ENCODE assay signal across 23 cellular contexts in the genomic region with DNA sequence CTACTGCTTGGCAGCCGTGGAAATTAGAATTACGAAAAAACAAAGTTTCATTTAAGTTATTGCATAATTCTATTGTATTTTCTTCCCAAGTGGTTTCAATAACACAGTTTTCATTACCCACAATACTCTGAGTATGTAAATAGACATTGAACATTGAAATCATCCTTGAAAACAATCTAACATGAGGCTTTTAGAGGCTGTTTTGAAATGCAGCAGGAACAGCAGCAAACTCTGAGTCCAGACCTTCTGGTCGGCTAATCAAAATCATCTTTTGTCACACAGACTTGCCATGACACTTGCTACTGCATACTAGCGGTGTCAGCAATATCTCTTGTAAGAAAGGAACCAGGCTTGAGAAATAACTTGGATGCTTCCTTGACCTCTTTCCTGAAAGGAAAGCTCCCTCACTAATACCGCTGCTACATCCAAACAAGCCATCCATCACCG.
A peak's percentile ranks its signal among the peaks of the same experiment; 100 is the strongest.
DNase-seq lines count a peak whose midpoint lies in the region; ATAC-seq, FAIRE-seq and TF ChIP-seq lines count a peak whose summit lies in the region.
"Had no signal": no experiment of that assay in that cellular context is flagged by ENCODE, and none has a peak within 500 bp of the region (broad histone marks: within the 10 kb centered on the region; RNA-seq: fewer than 3 reads in every experiment).

No MANE protein-coding gene starts in this region.

- TF ChIP-seq CTCF in A549 (IDR thresholded peaks at IDR 0.05): no peak
- TF ChIP-seq CTCF in prostate gland (IDR thresholded peaks at IDR 0.05): no peak

- H2BK5ac ChIP-seq in mesenchymal stem cell (ENCODE audit: low read depth, low read length, poor library complexity, severe bottlenecking): no peak overlapping the region

- H3K36me3 ChIP-seq in adipocyte (ENCODE audit: control insufficient read depth, insufficient read depth, low read length, severe bottlenecking) (no peaks in the 10 kb centered on the region), mesenchymal stem cell (ENCODE audit: control insufficient read depth in 1 of 2, insufficient read depth in 2 of 2, low read depth in 1 of 2, low read length in 2 of 2) (no peaks in the 10 kb centered on the region), prostate gland (no peaks in the 10 kb centered on the region)

- no peak overlapping the region for H3K14ac ChIP-seq in mesenchymal stem cell (ENCODE audit: low read length in 2 of 2)

- H3K18ac ChIP-seq in mesenchymal stem cell (ENCODE audit: low read depth in 1 of 2, low read length in 2 of 2): no peak overlapping the region

- CTCF ChIA-PET in A549 (lab: Yijun Ruan, JAX): no interaction called here

- H3K4me3 ChIP-seq in A549: no peak overlapping the region
- H3K4me3 ChIP-seq in adipocyte (ENCODE audit: low read length): peak overlapping the region; percentile 1
- peak overlapping the region in 1 of 2 experiments; percentile 48 for H3K4me3 ChIP-seq in mesenchymal stem cell (ENCODE audit: insufficient read depth in 1 of 2, low read depth in 1 of 2, low read length in 2 of 2)
- no peak overlapping the region for H3K4me3 ChIP-seq in prostate gland
- H3K4me3 ChIP-seq: BLaER1 treated with 17β-estradiol and CSF1 and Interleukin-3, amounts not matched to agents 10 nM and 100 nM; GM12878; GM23338 had no signal

- DNase-seq in A549 (ENCODE audit: low read depth in 1 of 2, low spot score in 1 of 2): no peak
- peak; percentile 16 for DNase-seq in adipocyte (ENCODE audit: low read depth)
- DNase-seq in fibroblast of peridontal ligament (ENCODE audit: extremely low read depth): peak; percentile 74
- DNase-seq in mesenchymal stem cell: peak; percentile 84
- no peak for DNase-seq in prostate gland (ENCODE audit: low spot score)
- DNase-seq in NCI-H774 (lab: John Stamatoyannopoulos, UW): no peak
- DNase-seq in NCI-H524 treated with DMSO at 0.1 percent for 48 hours (lab: John Stamatoyannopoulos, UW): no peak
- DNase-seq in HPDE6-E6E7 (ENCODE audit: extremely low spot score): no peak
- DNase-seq: CD8-positive, alpha-beta memory T cell; DMS79 treated with DMSO at 0.1 percent for 48 hours; NCI-H1092; NCI-H1694 treated with DMSO at 0.1 percent for 48 hours; NCI-H446; OCI-M1; RPMI8226; SIG-M5 had no signal

- TF ChIP-seq POLR2A in A549 (IDR thresholded peaks at IDR 0.05; ENCODE audit: low read length) (no peak), prostate gland (IDR thresholded peaks at IDR 0.05) (no peak)

- POLR2A ChIA-PET in A549 (lab: Yijun Ruan, JAX): no interaction called here

- no peak overlapping the region for H4K8ac ChIP-seq in mesenchymal stem cell (ENCODE audit: low read length)

- no peak overlapping the region for H2BK12ac ChIP-seq in mesenchymal stem cell (ENCODE audit: low read length in 2 of 2)

- H3K4me1 ChIP-seq in A549 (no peaks in the 10 kb centered on the region), adipocyte (ENCODE audit: control insufficient read depth, insufficient read depth, low read length) (peaks cover 21% of the 10 kb centered on the region), mesenchymal stem cell (ENCODE audit: control insufficient read depth, insufficient read depth, low read depth, low read length) (no peaks in the 10 kb centered on the region), prostate gland (replicated peaks) (no peaks in the 10 kb centered on the region)

- no peak for FAIRE-seq in A549 (lab: Jason Lieb, UNC)
- FAIRE-seq: D721Med, G401.6, GM12878 had no signal

- 33% methylated on average over 6 of the region's 6 CpGs for WGBS in A549 (ENCODE audit: missing lambda C conversion rate)
- WGBS in mesenchymal stem cell: 0% methylated on average over 4 of the region's 6 CpGs
- 75% methylated on average over 6 of the region's 6 CpGs for WGBS in prostate gland

- no peak overlapping the region for H3K23ac ChIP-seq in mesenchymal stem cell (ENCODE audit: low read length in 2 of 2)

- H3K27me3 ChIP-seq in adipocyte (replicated peaks; ENCODE audit: control insufficient read depth, insufficient read depth, low read length): no peaks in the 10 kb centered on the region
- no peaks in the 10 kb centered on the region for H3K27me3 ChIP-seq in mesenchymal stem cell (ENCODE audit: control insufficient read depth in 1 of 2, insufficient read depth in 1 of 2, low read length in 2 of 2)
- no peaks in the 10 kb centered on the region for H3K27me3 ChIP-seq in prostate gland (replicated peaks; ENCODE audit: insufficient read depth)
- H3K27me3 ChIP-seq: BLaER1 treated with 17β-estradiol and CSF1 and Interleukin-3, amounts not matched to agents 10 nM and 100 nM had no signal

- H2BK120ac ChIP-seq in mesenchymal stem cell (ENCODE audit: low read depth, low read length): no peak overlapping the region

- H3K9me3 ChIP-seq in A549 (no peaks in the 10 kb centered on the region), adipocyte (ENCODE audit: control insufficient read depth, low read length) (peaks cover 11% of the 10 kb centered on the region), mesenchymal stem cell (ENCODE audit: control insufficient read depth, low read length) (peaks cover 7% of the 10 kb centered on the region), prostate gland (no peaks in the 10 kb centered on the region)

- H3K79me1 ChIP-seq in mesenchymal stem cell (replicated peaks; ENCODE audit: low read length, poor library complexity, severe bottlenecking): no peaks in the 10 kb centered on the region

- H3K27ac ChIP-seq in A549 (no peak overlapping the region), mesenchymal stem cell (ENCODE audit: low read length, poor library complexity, severe bottlenecking) (no peak overlapping the region), prostate gland (no peak overlapping the region)
- H3K27ac ChIP-seq: 22Rv1; BLaER1 treated with 17β-estradiol and CSF1 and Interleukin-3, amounts not matched to agents 10 nM and 100 nM; KMS-11 had no signal

- no peak overlapping the region for H3K4ac ChIP-seq in mesenchymal stem cell (ENCODE audit: low read depth in 1 of 2, low read length in 2 of 2)

- intact Hi-C loops in prostate gland (cut with DNase I): loop anchor here (5.0 to 10.0 kb wide), 2 partner anchors 154 to 234 kb away; no protein-coding TSS in a partner anchor

- TF ChIP-seq EP300 in A549 (IDR thresholded peaks at IDR 0.05): no peak

- no peak overlapping the region for H2AK5ac ChIP-seq in mesenchymal stem cell (ENCODE audit: low read length, severe bottlenecking)

- no peak overlapping the region for H4K91ac ChIP-seq in mesenchymal stem cell (ENCODE audit: low read length)

- no peak for ATAC-seq in A549
- ATAC-seq: GM12878, GM23338 had no signal

- H2BK15ac ChIP-seq in mesenchymal stem cell (ENCODE audit: low read depth, poor library complexity, severe bottlenecking): no peak overlapping the region

- no peak overlapping the region for H3K4me2 ChIP-seq in A549
- H3K4me2 ChIP-seq in mesenchymal stem cell (ENCODE audit: low read length, poor library complexity, severe bottlenecking): no peak overlapping the region
- H3K4me2 ChIP-seq: BLaER1 treated with 17β-estradiol and CSF1 and Interleukin-3, amounts not matched to agents 10 nM and 100 nM; GM23338; KMS-11 had no signal

- no peak overlapping the region for H2AFZ ChIP-seq in mesenchymal stem cell (ENCODE audit: low read depth, low read length)
- H2AFZ ChIP-seq: GM23338 had no signal

- H3K9ac ChIP-seq in adipocyte (ENCODE audit: low read length): no peak overlapping the region
- no peak overlapping the region for H3K9ac ChIP-seq in mesenchymal stem cell (ENCODE audit: low read length)
- H3K9ac ChIP-seq: BLaER1 treated with 17β-estradiol and CSF1 and Interleukin-3, amounts not matched to agents 10 nM and 100 nM; KMS-11 had no signal

- TF ChIP-seq RAD21 in A549 (conservative IDR thresholded peaks at IDR 0.05 in 1 of 2, IDR thresholded peaks at IDR 0.05 in 1 of 2): no peak

TF ChIP-seq in A549, 52 proteins besides CTCF, POLR2A, EP300 and RAD21:
- TF ChIP-seq JUNB (IDR thresholded peaks at IDR 0.05) (no peak), MAFK (IDR thresholded peaks at IDR 0.05; ENCODE audit: partially characterized antibody) (peak; percentile 19), CBX2 (IDR thresholded peaks at IDR 0.05; ENCODE audit: borderline replicate concordance, low read depth) (no peak)
- TF ChIP-seq, protein P1, sequence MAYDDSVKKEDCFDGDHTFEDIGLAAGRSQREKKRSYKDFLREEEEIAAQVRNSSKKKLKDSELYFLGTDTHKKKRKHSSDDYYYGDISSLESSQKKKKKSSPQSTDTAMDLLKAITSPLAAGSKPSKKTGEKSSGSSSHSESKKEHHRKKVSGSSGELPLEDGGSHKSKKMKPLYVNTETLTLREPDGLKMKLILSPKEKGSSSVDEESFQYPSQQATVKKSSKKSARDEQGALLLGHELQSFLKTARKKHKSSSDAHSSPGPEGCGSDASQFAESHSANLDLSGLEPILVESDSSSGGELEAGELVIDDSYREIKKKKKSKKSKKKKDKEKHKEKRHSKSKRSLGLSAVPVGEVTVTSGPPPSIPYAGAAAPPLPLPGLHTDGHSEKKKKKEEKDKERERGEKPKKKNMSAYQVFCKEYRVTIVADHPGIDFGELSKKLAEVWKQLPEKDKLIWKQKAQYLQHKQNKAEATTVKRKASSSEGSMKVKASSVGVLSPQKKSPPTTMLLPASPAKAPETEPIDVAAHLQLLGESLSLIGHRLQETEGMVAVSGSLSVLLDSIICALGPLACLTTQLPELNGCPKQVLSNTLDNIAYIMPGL (CRISPR knock-in tag; IDR thresholded peaks at IDR 0.05; ENCODE audit: borderline replicate concordance): no peak

Comparison
In these comparisons a context has a peak if more than half of its experiments do, and no peak if none do; other contexts are left out.
1. DNase-seq: peak in adipocyte (single experiment), fibroblast of peridontal ligament (single experiment) and mesenchymal stem cell (single experiment); none in A549 (0 of 2), prostate gland (single experiment), NCI-H774 (single experiment), NCI-H524 treated with DMSO at 0.1 percent for 48 hours (single experiment) and HPDE6-E6E7 (single experiment).